Comparison of ENCODE assay signal across 1 cellular context in the genomic region with DNA sequence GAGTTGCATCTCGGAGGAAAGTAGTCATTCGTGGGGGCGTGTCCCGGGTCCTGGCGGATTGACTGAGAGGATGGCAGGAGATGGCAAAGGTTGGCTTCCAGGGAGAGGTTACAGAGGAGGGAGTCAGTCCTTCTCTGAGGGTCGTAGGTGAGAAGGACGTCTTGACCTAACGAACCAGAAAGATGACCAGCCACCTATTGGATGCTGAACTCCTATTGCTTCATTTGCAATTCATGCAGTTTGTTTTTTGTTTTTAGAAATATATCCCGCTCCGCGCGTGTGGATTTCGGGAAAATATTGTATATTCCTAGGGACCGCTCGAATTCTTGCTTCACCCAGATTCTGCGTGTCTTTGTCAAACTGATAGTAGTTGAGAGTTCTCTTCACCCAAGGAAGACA.
TF ChIP-seq lines count a peak whose summit lies in the region.

No MANE protein-coding gene starts in this region.

TF ChIP-seq in HEK293, 187 proteins besides CTCF, POLR2A, EP300 and RAD21 (continued from another document):
- TF ChIP-seq, protein P1, sequence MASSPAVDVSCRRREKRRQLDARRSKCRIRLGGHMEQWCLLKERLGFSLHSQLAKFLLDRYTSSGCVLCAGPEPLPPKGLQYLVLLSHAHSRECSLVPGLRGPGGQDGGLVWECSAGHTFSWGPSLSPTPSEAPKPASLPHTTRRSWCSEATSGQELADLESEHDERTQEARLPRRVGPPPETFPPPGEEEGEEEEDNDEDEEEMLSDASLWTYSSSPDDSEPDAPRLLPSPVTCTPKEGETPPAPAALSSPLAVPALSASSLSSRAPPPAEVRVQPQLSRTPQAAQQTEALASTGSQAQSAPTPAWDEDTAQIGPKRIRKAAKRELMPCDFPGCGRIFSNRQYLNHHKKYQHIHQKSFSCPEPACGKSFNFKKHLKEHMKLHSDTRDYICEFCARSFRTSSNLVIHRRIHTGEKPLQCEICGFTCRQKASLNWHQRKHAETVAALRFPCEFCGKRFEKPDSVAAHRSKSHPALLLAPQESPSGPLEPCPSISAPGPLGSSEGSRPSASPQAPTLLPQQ (tag by site-specific recombination; IDR thresholded peaks at IDR 0.05): 0 out of 2 replicates have a peak, but pooled peaks have one; percentile 8
- TF ChIP-seq ZNF266 (tag by site-specific recombination; IDR thresholded peaks at IDR 0.05; ENCODE audit: low read depth) (no peak), ZNF501 (tag by site-specific recombination; IDR thresholded peaks at IDR 0.05) (peak; percentile 56)
